8 cellular contexts compared by ENCODE assay signal in the genomic region with DNA sequence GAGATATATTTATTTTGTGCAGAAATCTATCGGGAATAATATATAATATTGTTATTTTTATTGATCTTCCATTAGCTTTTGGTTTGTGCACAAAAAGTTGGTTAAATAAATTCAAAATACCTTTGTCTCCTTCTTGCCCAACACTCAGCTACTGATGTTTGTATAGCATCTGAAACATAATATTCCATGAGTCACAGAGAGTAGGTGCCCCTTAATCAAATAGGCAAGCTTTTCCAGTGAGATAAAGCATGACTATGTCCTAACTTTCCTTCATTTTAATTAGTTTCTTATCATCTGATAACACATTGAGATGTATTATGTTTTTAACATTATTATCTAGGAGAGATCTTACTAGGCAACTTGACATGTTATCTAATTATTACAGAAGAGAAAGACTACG.
"Had no signal": no experiment of that assay in that cellular context is flagged by ENCODE, and none has a peak within 500 bp of the region (broad histone marks: within the 10 kb centered on the region; RNA-seq: fewer than 3 reads in every experiment).

No MANE protein-coding gene starts in this region.

- H3K4me2 ChIP-seq: GM23338 had no signal

- H3K4me3 Mint-ChIP-seq: GM23338, H9, IgD-negative memory B cell had no signal

- H3K36me3 Mint-ChIP-seq: IgD-negative memory B cell had no signal

- ATAC-seq: GM23338 had no signal

- H3K27ac Mint-ChIP-seq: GM23338, H9, IgD-negative memory B cell had no signal

- H3K4me1 Mint-ChIP-seq: GM23338, H9, IgD-negative memory B cell had no signal

- H2AFZ ChIP-seq: GM23338 had no signal

- H3K4me3 ChIP-seq: GM23338 had no signal

- FAIRE-seq: H1, H54, HTR-8/SVneo had no signal

- DNase-seq: H9, HCEC 1CT, KBM-7 had no signal
